In the genomic region with DNA sequence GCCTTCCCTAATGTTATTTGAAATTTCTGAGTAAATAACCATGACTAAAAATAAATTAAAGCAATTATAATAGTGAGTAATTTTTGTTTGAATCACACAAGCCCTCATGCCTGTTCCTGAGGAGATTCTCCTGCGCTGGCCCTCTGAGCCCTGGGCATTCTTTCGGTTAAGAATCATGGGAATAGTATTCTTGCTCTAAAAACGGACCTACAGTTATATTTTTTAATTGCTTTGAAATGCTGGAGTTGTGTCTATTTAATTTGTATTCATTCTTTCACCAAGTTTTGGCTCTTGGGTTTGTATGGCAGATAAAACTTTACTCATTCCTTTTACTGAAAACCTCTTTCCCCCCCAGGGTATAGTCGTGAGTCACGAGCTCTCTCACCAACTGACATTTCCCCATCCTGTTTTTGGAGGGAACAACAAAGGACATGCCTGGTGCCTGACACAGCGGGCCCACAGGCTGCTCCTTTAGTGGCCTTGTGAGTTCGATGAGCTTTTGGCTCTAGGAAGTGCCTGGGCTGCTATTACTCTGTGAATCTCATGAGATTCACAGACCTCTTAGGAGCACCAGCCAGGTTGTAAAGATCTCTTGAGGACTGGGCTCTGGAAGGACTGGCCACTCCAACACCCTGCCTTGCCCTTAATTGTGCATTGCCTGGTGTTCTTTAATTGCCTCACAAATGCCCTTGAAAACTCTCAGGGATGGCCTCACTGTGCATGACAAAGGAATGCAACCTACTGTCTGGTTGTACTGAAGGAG, we compare ENCODE assay signal across 1 cellular context.
TF ChIP-seq lines count a peak whose summit lies in the region.

No MANE protein-coding gene starts in this region.

TF ChIP-seq in HCT116, 20 proteins besides CTCF, POLR2A, EP300 and RAD21 (continued from another document):
- TF ChIP-seq REST (IDR thresholded peaks at IDR 0.05; ENCODE audit: low read depth) (no peak), EZH2 (IDR thresholded peaks at IDR 0.05) (no peak), SIN3A (IDR thresholded peaks at IDR 0.05; ENCODE audit: low read depth) (0 out of 2 replicates have a peak, but pooled peaks have one; percentile 31)
